8 cellular contexts compared by ENCODE assay signal in genomic region chr17:65198653-65199382, GRCh38.
A peak's percentile ranks its signal among the peaks of the same experiment; 100 is the strongest.
DNase-seq lines count a peak whose midpoint lies in the region; ATAC-seq and TF ChIP-seq lines count a peak whose summit lies in the region.

No MANE protein-coding gene starts in this region.

- TF ChIP-seq CTCF in HL-60 (IDR thresholded peaks at IDR 0.05; ENCODE audit: insufficient read depth, low read length) (peak; percentile 49), body of pancreas (IDR thresholded peaks at IDR 0.05) (peak; percentile 55 to 94 (median 82)), stomach (IDR thresholded peaks at IDR 0.05) (peak in 5 of 7 experiments; percentile 47 to 83 (median 69))

- intact Hi-C loops in body of pancreas (cut with DNase I) (loop anchor here (5.0 kb wide), 1 partner anchor 347 kb away; no protein-coding TSS in a partner anchor), stomach (cut with DNase I; ENCODE audit: low total_unique reads) (no loop called here), posterior vena cava (cut with DNase I) (no loop called here)

- H3K4me1 ChIP-seq in body of pancreas = no peaks in the 10 kb centered on the region
- peaks cover 0 to 3% (median 0%) of the 10 kb centered on the region in 4 donors for H3K4me1 ChIP-seq in stomach

- TF ChIP-seq POLR2A in body of pancreas (IDR thresholded peaks at IDR 0.05) (no peak), stomach (IDR thresholded peaks at IDR 0.05) (no peak)

- H3K9me3 ChIP-seq in body of pancreas (no peaks in the 10 kb centered on the region), stomach (no peaks in the 10 kb centered on the region)

- H3K36me3 ChIP-seq in body of pancreas (replicated peaks in 1 of 2; ENCODE audit: insufficient read depth in 1 of 2, low read depth in 2 of 2) (no peaks in the 10 kb centered on the region), stomach (peaks cover 0 to 26% (median 4%) of the 10 kb centered on the region in 4 donors)

- H3K27ac ChIP-seq in HL-60 (replicated peaks) (no peak overlapping the region), body of pancreas (no peak overlapping the region), stomach (no peak overlapping the region)

- peak; percentile 58 for ATAC-seq in body of pancreas
- no peak for ATAC-seq in GM19328 (IDR thresholded peaks at IDR 0.05; ENCODE audit: unreplicated experiment)

- H3K4me3 ChIP-seq in HL-60 (replicated peaks; ENCODE audit: insufficient read depth, low read length) (no peak overlapping the region), body of pancreas (no peak overlapping the region), stomach (no peak overlapping the region)

- no peak for TF ChIP-seq EP300 in stomach (IDR thresholded peaks at IDR 0.05)

- no peaks in the 10 kb centered on the region for H3K27me3 ChIP-seq in HL-60 (ENCODE audit: insufficient read depth, poor library complexity, severe bottlenecking)
- H3K27me3 ChIP-seq in body of pancreas = no peaks in the 10 kb centered on the region
- H3K27me3 ChIP-seq in stomach = no peaks in the 10 kb centered on the region

- 15 to 17% methylated on average over 7 of the region's 7 CpGs for WGBS in body of pancreas, 2 donors
- 17 to 21% (median 20%) methylated on average over 7 of the region's 7 CpGs for WGBS in stomach, 5 donors

- DNase-seq in DMS153 (lab: John Stamatoyannopoulos, UW) (peak; percentile 26), HL-60 (ENCODE audit: low read depth in 1 of 2, low spot score in 1 of 2) (peak; percentile 29 to 32), NCI-H774 (lab: John Stamatoyannopoulos, UW) (peak; percentile 44), body of pancreas (peak in 2 of 4 donors; percentile 19 to 27), inferior parietal cortex (ENCODE audit: extremely low spot score) (peak; percentile 85), stomach (no peak), posterior vena cava (ENCODE audit: low spot score) (no peak)

Comparison
In these comparisons a context has a peak if more than half of its experiments do, and no peak if none do; other contexts are left out.
1. DNase-seq: peak in DMS153 (single experiment), HL-60 (2 of 2), NCI-H774 (single experiment) and inferior parietal cortex (single experiment); none in stomach (single experiment) and posterior vena cava (single experiment).
2. Peak in every context shown above with its lines, with median percentiles within 50 percentile points of each other: CTCF ChIP-seq.